23 cellular contexts compared by ENCODE assay signal in genomic region chr7:154441811-154442210, GRCh38.
A peak's percentile ranks its signal among the peaks of the same experiment; 100 is the strongest.
DNase-seq lines count a peak whose midpoint lies in the region; ATAC-seq and TF ChIP-seq lines count a peak whose summit lies in the region.
"Had no signal": no experiment of that assay in that cellular context is flagged by ENCODE, and none has a peak within 500 bp of the region (broad histone marks: within the 10 kb centered on the region; RNA-seq: fewer than 3 reads in every experiment).

No MANE protein-coding gene starts in this region.

- H3K4me3 ChIP-seq in psoas muscle: no peak overlapping the region
- H3K4me3 ChIP-seq in gastrocnemius medialis: peak overlapping the region in 1 of 4 donors; percentile 19
- H3K4me3 ChIP-seq: BLaER1 had no signal

- no peaks in the 10 kb centered on the region for H3K36me3 ChIP-seq in psoas muscle (ENCODE audit: insufficient read depth in 1 of 2, low read depth in 1 of 2)
- H3K36me3 ChIP-seq in gastrocnemius medialis: no peaks in the 10 kb centered on the region
- H3K36me3 ChIP-seq: BE2C, BLaER1 had no signal

- no peak for TF ChIP-seq POLR2A in gastrocnemius medialis (IDR thresholded peaks at IDR 0.05)

- no peaks in the 10 kb centered on the region for H3K27me3 ChIP-seq in psoas muscle (ENCODE audit: insufficient read depth in 3 of 3, low read length in 2 of 3)
- no peaks in the 10 kb centered on the region for H3K27me3 ChIP-seq in gastrocnemius medialis
- H3K27me3 ChIP-seq: BE2C, BLaER1 had no signal

- peaks cover 31% of the 10 kb centered on the region for H3K4me1 ChIP-seq in psoas muscle
- peaks cover 18 to 30% of the 10 kb centered on the region in 2 donors for H3K4me1 ChIP-seq in gastrocnemius medialis
- H3K4me1 ChIP-seq: BE2C, BLaER1 had no signal

- in situ Hi-C loops in G401 (cut with HindIII; ENCODE audit: low sequenced_read_pairs): no loop called here
- in situ Hi-C loops in gastrocnemius medialis (cut with MboI; ENCODE audit: low sequenced_read_pairs in 4 of 4): no loop called here

- intact Hi-C loops in psoas muscle (cut with DNase I): loop anchor here in 1 of 2 donors (1.0 kb wide), 1 partner anchor 10 kb away; no protein-coding TSS in a partner anchor
- intact Hi-C loops in gastrocnemius medialis (cut with DNase I; ENCODE audit: low total_unique reads): loop anchor here (2.0 kb wide), 2 partner anchors 19 to 25 kb away; no protein-coding TSS in a partner anchor

- peaks cover 10% of the 10 kb centered on the region for H3K9me3 Mint-ChIP-seq in activated CD8-positive, alpha-beta memory T cell treated with anti-CD3 and anti-CD28 coated beads, Interleukin-2, amount 10 ng/mL, durations not matched to agents 7 days and 5 days (ENCODE audit: low read depth)

- H3K9me3 ChIP-seq in psoas muscle (no peaks in the 10 kb centered on the region), gastrocnemius medialis (no peaks in the 10 kb centered on the region)
- H3K9me3 ChIP-seq: BE2C, BLaER1 had no signal

- no peak for TF ChIP-seq CTCF in psoas muscle (IDR thresholded peaks at IDR 0.05)
- TF ChIP-seq CTCF in gastrocnemius medialis (IDR thresholded peaks at IDR 0.05 in 4 of 5, conservative IDR thresholded peaks at IDR 0.05 in 1 of 5): no peak

- no peaks in the 10 kb centered on the region for H3K27me3 Mint-ChIP-seq in activated CD8-positive, alpha-beta memory T cell treated with anti-CD3 and anti-CD28 coated beads, Interleukin-2, amount 10 ng/mL, durations not matched to agents 7 days and 5 days
- H3K27me3 Mint-ChIP-seq: CD4-positive, alpha-beta memory T cell; CD4-positive, CD25-positive, alpha-beta regulatory T cell; CD8-positive, alpha-beta memory T cell had no signal

- no peaks in the 10 kb centered on the region for H3K4me1 Mint-ChIP-seq in activated CD8-positive, alpha-beta memory T cell treated with anti-CD3 and anti-CD28 coated beads, Interleukin-2, amount 10 ng/mL, durations not matched to agents 7 days and 5 days
- H3K4me1 Mint-ChIP-seq: CD14-positive monocyte; CD4-positive, alpha-beta memory T cell; CD4-positive, CD25-positive, alpha-beta regulatory T cell; CD8-positive, alpha-beta memory T cell had no signal

- DNase-seq in G401 (ENCODE audit: low spot score) (peak; percentile 58), psoas muscle (no peak), gastrocnemius medialis (peak in 1 of 2 donors; percentile 63), A172 (ENCODE audit: low spot score) (no peak)
- no peak for DNase-seq in activated CD8-positive, alpha-beta memory T cell treated with anti-CD3 and anti-CD28 coated beads, Interleukin-2, amount 10 ng/mL, durations not matched to agents 7 days and 5 days
- DNase-seq: ACHN; BE2C; C1 segment of cervical spinal cord; CD4-positive, alpha-beta memory T cell; CD4-positive, CD25-positive, alpha-beta regulatory T cell; CD8-positive, alpha-beta memory T cell; COR-L47; DMS 273 treated with DMSO at 0.1 percent for 48 hours; DMS153; DMS53; DMS79; DND-41; EL; GF-D8 had no signal

- 32 to 40% (median 35%) methylated on average over 6 of the region's 6 CpGs for WGBS in psoas muscle, 3 donors

- H3K36me3 Mint-ChIP-seq in activated CD8-positive, alpha-beta memory T cell treated with anti-CD3 and anti-CD28 coated beads, Interleukin-2, amount 10 ng/mL, durations not matched to agents 7 days and 5 days: no peaks in the 10 kb centered on the region
- H3K36me3 Mint-ChIP-seq: CD14-positive monocyte; CD4-positive, alpha-beta memory T cell; CD8-positive, alpha-beta memory T cell had no signal

- ATAC-seq in psoas muscle (peak; percentile 80 to 90 (median 83)), gastrocnemius medialis (peak; percentile 79 to 89), HG02798 (IDR thresholded peaks at IDR 0.05; ENCODE audit: poor library complexity, unreplicated experiment) (no peak)
- no peak for ATAC-seq in activated CD8-positive, alpha-beta memory T cell treated with anti-CD3 and anti-CD28 coated beads, Interleukin-2, amount 10 ng/mL, durations not matched to agents 7 days and 5 days

- CTCF ChIA-PET in activated CD8-positive, alpha-beta memory T cell treated with anti-CD3 and anti-CD28 coated beads, Interleukin-2, amount 10 ng/mL, durations not matched to agents 7 days and 5 days (lab: Charles Lee): no interaction called here

- no peak overlapping the region for H3K4me3 Mint-ChIP-seq in activated CD8-positive, alpha-beta memory T cell treated with anti-CD3 and anti-CD28 coated beads, Interleukin-2, amount 10 ng/mL, durations not matched to agents 7 days and 5 days
- H3K4me3 Mint-ChIP-seq: CD14-positive monocyte; CD4-positive, alpha-beta memory T cell; CD4-positive, CD25-positive, alpha-beta regulatory T cell; CD8-positive, alpha-beta memory T cell had no signal

- H3K27ac Mint-ChIP-seq in activated CD8-positive, alpha-beta memory T cell treated with anti-CD3 and anti-CD28 coated beads, Interleukin-2, amount 10 ng/mL, durations not matched to agents 7 days and 5 days: no peak overlapping the region
- H3K27ac Mint-ChIP-seq: CD14-positive monocyte; CD4-positive, alpha-beta memory T cell; CD4-positive, CD25-positive, alpha-beta regulatory T cell; CD8-positive, alpha-beta memory T cell had no signal

- H3K27ac ChIP-seq in psoas muscle (peak overlapping the region; percentile 88), gastrocnemius medialis (peak overlapping the region; percentile 74 to 89 (median 78))
- H3K27ac ChIP-seq: 22Rv1, BLaER1 had no signal

Comparison
In these comparisons a context has a peak if more than half of its experiments do, and no peak if none do; other contexts are left out.
1. ATAC-seq: peak in psoas muscle (4 of 4) and gastrocnemius medialis (2 of 2); none in activated CD8-positive, alpha-beta memory T cell treated with anti-CD3 and anti-CD28 coated beads, Interleukin-2, amount 10 ng/mL, durations not matched to agents 7 days and 5 days (single experiment) and HG02798 (single experiment).